1 cellular context compared by ENCODE assay signal in genomic region chr20:35284992-35285805, GRCh38.
TF ChIP-seq lines count a peak whose summit lies in the region.

No MANE protein-coding gene starts in this region.

TF ChIP-seq in GM12878, 131 proteins besides CTCF, POLR2A, EP300 and RAD21 (continued from another document):
- TF ChIP-seq PRDM15 (CRISPR knock-in tag; IDR thresholded peaks at IDR 0.05) (no peak), NR2C2 (IDR thresholded peaks at IDR 0.05; ENCODE audit: borderline replicate concordance, control insufficient read depth, insufficient read length, low read depth) (no peak)
